In the genomic region with DNA sequence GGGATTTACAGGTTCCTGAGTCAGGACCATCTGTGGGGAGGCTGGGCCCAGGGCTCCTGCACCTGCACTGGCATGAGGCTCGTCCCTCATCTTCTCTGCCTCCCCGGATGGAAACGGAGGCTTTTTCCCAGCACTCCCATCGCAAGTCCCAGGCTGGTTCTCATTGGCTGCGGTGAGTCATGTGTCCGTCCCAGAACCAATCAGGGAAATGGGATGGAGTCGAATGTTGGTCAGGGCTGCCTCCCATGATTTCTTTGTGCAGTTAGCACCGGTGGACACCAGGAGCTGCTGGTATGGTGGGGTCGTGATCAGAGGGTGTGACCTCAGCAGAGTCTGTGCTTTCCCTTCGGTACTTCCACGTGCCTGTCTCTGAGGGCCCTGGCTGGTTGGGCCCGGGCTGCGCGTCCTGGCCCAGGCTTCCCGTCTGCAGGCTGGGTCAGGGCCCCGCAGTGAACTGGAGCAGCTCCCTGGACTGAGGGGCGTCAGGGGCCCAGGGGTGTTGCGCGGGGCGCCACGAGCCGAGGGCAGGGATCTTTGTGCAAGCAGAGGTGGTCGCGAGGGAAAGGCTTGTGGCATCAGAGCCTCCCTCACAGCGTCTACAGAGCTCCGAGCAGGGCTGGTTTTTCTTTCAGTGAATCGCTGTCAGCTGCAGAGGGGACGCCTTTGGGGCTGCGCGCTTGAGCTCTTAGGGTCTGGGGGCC, we compare ENCODE assay signal across 25 cellular contexts.
A peak's percentile ranks its signal among the peaks of the same experiment; 100 is the strongest.
DNase-seq lines count a peak whose midpoint lies in the region; ATAC-seq, FAIRE-seq and TF ChIP-seq lines count a peak whose summit lies in the region.
"Had no signal": no experiment of that assay in that cellular context is flagged by ENCODE, and none has a peak within 500 bp of the region (broad histone marks: within the 10 kb centered on the region; RNA-seq: fewer than 3 reads in every experiment).

No MANE protein-coding gene starts in this region.

- TF ChIP-seq CTCF in natural killer cell (IDR thresholded peaks at IDR 0.05) = no peak

- no peak overlapping the region for H3K27ac Mint-ChIP-seq in natural killer cell treated with Interleukin-12 subunit alpha and Interleukin-12 subunit beta and Interleukin-15 and Interleukin-18, amount 100 ng/mL, for 72 hours
- no peak overlapping the region for H3K27ac Mint-ChIP-seq in natural killer cell
- H3K27ac Mint-ChIP-seq: activated B cell treated with CpG ODN at 0.5 μM for 24 hours; activated naive CD4-positive, alpha-beta T cell treated with anti-CD3 and anti-CD28 coated beads, Interleukin-2, amount 10 ng/mL, durations not matched to agents 7 days and 5 days; stimulated activated memory B cell treated with anti-CD40 and anti-IgM and Interleukin-4, amounts not matched to agents 10 μg/mL and 1 μg/mL and 100 μg/mL, for 72 hours had no signal

- no peaks in the 10 kb centered on the region for H3K36me3 Mint-ChIP-seq in natural killer cell treated with Interleukin-12 subunit alpha and Interleukin-12 subunit beta and Interleukin-15 and Interleukin-18, amount 100 ng/mL, for 72 hours
- H3K36me3 Mint-ChIP-seq in natural killer cell = no peaks in the 10 kb centered on the region
- H3K36me3 Mint-ChIP-seq: activated naive CD4-positive, alpha-beta T cell treated with anti-CD3 and anti-CD28 coated beads, Interleukin-2, amount 10 ng/mL, durations not matched to agents 7 days and 5 days; CD4-positive, CD25-positive, alpha-beta regulatory T cell; stimulated activated memory B cell treated with anti-CD40 and anti-IgM and Interleukin-4, amounts not matched to agents 10 μg/mL and 1 μg/mL and 100 μg/mL, for 72 hours had no signal

- H3K27me3 Mint-ChIP-seq in natural killer cell treated with Interleukin-12 subunit alpha and Interleukin-12 subunit beta and Interleukin-15 and Interleukin-18, amount 100 ng/mL, for 72 hours = no peaks in the 10 kb centered on the region
- H3K27me3 Mint-ChIP-seq in natural killer cell (ENCODE audit: low read depth in 2 of 2) = peaks cover 0 to 2% of the 10 kb centered on the region in 2 donors
- H3K27me3 Mint-ChIP-seq: activated naive CD4-positive, alpha-beta T cell treated with anti-CD3 and anti-CD28 coated beads, Interleukin-2, amount 10 ng/mL, durations not matched to agents 7 days and 5 days had no signal

- intact Hi-C loops in natural killer cell (cut with micrococcal nuclease) = no loop called here

- peak; percentile 88 for FAIRE-seq in urothelium cell line (lab: Jason Lieb, UNC)

- ATAC-seq in natural killer cell treated with Interleukin-12 subunit alpha and Interleukin-12 subunit beta and Interleukin-15 and Interleukin-18, amount 100 ng/mL, for 72 hours = no peak
- no peak for ATAC-seq in natural killer cell
- no peak for ATAC-seq in left lobe of liver
- ATAC-seq in GM19351 (IDR thresholded peaks at IDR 0.05; ENCODE audit: unreplicated experiment) = no peak
- ATAC-seq: activated T-cell treated with anti-CD3 and anti-CD28 coated beads, Interleukin-2, amount 50 U/mL, for 4 hours; foreskin keratinocyte; left lung; mucosa of descending colon; stimulated activated memory B cell treated with anti-CD40 and anti-IgM and Interleukin-4, amounts not matched to agents 10 μg/mL and 1 μg/mL and 100 μg/mL, for 72 hours had no signal

- no peaks in the 10 kb centered on the region for H3K4me1 Mint-ChIP-seq in natural killer cell treated with Interleukin-12 subunit alpha and Interleukin-12 subunit beta and Interleukin-15 and Interleukin-18, amount 100 ng/mL, for 72 hours (ENCODE audit: low read depth in 2 of 2)
- H3K4me1 Mint-ChIP-seq in natural killer cell = peaks cover 0 to 3% of the 10 kb centered on the region in 2 donors
- H3K4me1 Mint-ChIP-seq: activated B cell treated with CpG ODN at 0.5 μM for 24 hours; activated naive CD4-positive, alpha-beta T cell treated with anti-CD3 and anti-CD28 coated beads, Interleukin-2, amount 10 ng/mL, durations not matched to agents 7 days and 5 days; CD4-positive, CD25-positive, alpha-beta regulatory T cell; neural crest cell; stimulated activated memory B cell treated with anti-CD40 and anti-IgM and Interleukin-4, amounts not matched to agents 10 μg/mL and 1 μg/mL and 100 μg/mL, for 72 hours had no signal

- peak; percentile 52 for DNase-seq in natural killer cell treated with Interleukin-12 subunit alpha and Interleukin-12 subunit beta and Interleukin-15 and Interleukin-18, amount 100 ng/mL, for 72 hours (ENCODE audit: low spot score)
- no peak for DNase-seq in natural killer cell
- DNase-seq in NCI-H774 (lab: John Stamatoyannopoulos, UW) = peak; percentile 39
- peak; percentile 40 for DNase-seq in left lobe of liver (ENCODE audit: low spot score)
- peak; percentile 96 for DNase-seq in urothelium cell line (ENCODE audit: low spot score)
- DNase-seq in GOT3 (lab: John Stamatoyannopoulos, UW) = no peak
- DNase-seq in midbrain (lab: John Stamatoyannopoulos, UW) = no peak
- DNase-seq: activated CD4-positive, alpha-beta T cell treated with anti-CD3 and anti-CD28 coated beads, Interleukin-2, amount 50 U/mL, for 48 hours; activated naive CD4-positive, alpha-beta T cell treated with anti-CD3 and anti-CD28 coated beads, Interleukin-2, amount 10 ng/mL, durations not matched to agents 7 days and 5 days; activated T-cell treated with anti-CD3 and anti-CD28 coated beads, Interleukin-2, amount 50 U/mL, for 4 hours; caudate nucleus; CD4-positive, CD25-positive, alpha-beta regulatory T cell; DMS 273 treated with DMSO at 0.1 percent for 48 hours; foreskin keratinocyte; GDM1; left lung; MG63; mucosa of descending colon; NCI-H1436; NCI-H510A; stimulated activated CD4-positive, alpha-beta T cell treated with anti-CD3 and anti-CD28 coated beads, Interleukin-2, amount 100 ng/mL, for 24 hours had no signal

- no peak overlapping the region for H3K4me3 Mint-ChIP-seq in natural killer cell treated with Interleukin-12 subunit alpha and Interleukin-12 subunit beta and Interleukin-15 and Interleukin-18, amount 100 ng/mL, for 72 hours
- H3K4me3 Mint-ChIP-seq in natural killer cell = no peak overlapping the region
- H3K4me3 Mint-ChIP-seq: activated B cell treated with CpG ODN at 0.5 μM for 24 hours; activated naive CD4-positive, alpha-beta T cell treated with anti-CD3 and anti-CD28 coated beads, Interleukin-2, amount 10 ng/mL, durations not matched to agents 7 days and 5 days; activated T-cell treated with anti-CD3 and anti-CD28 coated beads, Interleukin-2, amount 50 U/mL, for 4 hours; CD4-positive, CD25-positive, alpha-beta regulatory T cell; neural crest cell; stimulated activated memory B cell treated with anti-CD40 and anti-IgM and Interleukin-4, amounts not matched to agents 10 μg/mL and 1 μg/mL and 100 μg/mL, for 72 hours had no signal

- H3K9me3 Mint-ChIP-seq in natural killer cell treated with Interleukin-12 subunit alpha and Interleukin-12 subunit beta and Interleukin-15 and Interleukin-18, amount 100 ng/mL, for 72 hours = no peaks in the 10 kb centered on the region
- no peaks in the 10 kb centered on the region for H3K9me3 Mint-ChIP-seq in natural killer cell
- H3K9me3 Mint-ChIP-seq: activated B cell treated with CpG ODN at 0.5 μM for 24 hours; activated T-cell treated with anti-CD3 and anti-CD28 coated beads, Interleukin-2, amount 50 U/mL, for 4 hours; CD4-positive, CD25-positive, alpha-beta regulatory T cell; neural crest cell; stimulated activated memory B cell treated with anti-CD40 and anti-IgM and Interleukin-4, amounts not matched to agents 10 μg/mL and 1 μg/mL and 100 μg/mL, for 72 hours had no signal

Comparison
In these comparisons a context has a peak if more than half of its experiments do, and no peak if none do; other contexts are left out.
1. DNase-seq: peak in natural killer cell treated with Interleukin-12 subunit alpha and Interleukin-12 subunit beta and Interleukin-15 and Interleukin-18, amount 100 ng/mL, for 72 hours (single experiment), NCI-H774 (single experiment), left lobe of liver (single experiment) and urothelium cell line (single experiment); none in natural killer cell (single experiment), GOT3 (single experiment) and midbrain (single experiment).